30 cellular contexts compared by ENCODE assay signal in the genomic region with DNA sequence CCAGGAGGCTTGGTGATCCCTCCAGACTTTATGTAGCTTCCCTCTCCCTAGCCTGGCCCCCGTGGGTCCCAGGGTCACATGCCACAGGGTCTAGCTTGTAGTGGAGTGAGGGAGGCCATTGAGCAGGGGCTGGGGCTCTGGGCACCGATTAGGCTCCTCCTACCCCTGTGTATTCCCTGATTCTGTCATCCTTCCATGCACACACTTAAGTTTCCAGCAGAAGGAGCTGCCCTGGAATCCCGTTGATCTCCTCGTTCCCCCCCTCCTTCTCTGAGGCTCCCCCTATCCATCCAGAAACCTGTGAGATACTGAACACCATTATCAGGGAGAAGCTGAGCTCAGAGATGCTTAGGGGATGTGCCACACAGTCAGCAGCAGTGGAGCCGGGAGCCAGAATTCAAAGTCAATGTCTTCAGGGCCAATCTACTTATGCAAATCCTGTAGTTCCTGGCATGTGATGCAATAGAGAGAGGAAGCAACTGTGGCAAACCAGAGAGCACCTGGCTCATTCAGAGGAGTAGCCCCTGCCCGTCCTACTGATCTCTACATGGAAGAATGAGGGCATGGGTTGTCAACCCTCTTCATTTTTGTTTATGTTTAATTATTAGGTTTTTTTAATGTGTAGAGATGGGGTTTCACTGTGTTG. TPM values are rescaled to one million over a fixed set of nuclear protein-coding genes. Genes with fewer than 3 reads are reported as not detected.
DNase-seq lines count a peak whose midpoint lies in the region; FAIRE-seq and TF ChIP-seq lines count a peak whose summit lies in the region.
"Had no signal": no experiment of that assay in that cellular context is flagged by ENCODE, and none has a peak within 500 bp of the region (broad histone marks: within the 10 kb centered on the region; RNA-seq: fewer than 3 reads in every experiment).

No MANE protein-coding gene starts in this region.

- POLR2A ChIA-PET in CD8-positive, alpha-beta memory T cell (lab: Charles Lee) = no interaction called here

- H3K4me1 ChIP-seq in CD8-positive, alpha-beta memory T cell (ENCODE audit: insufficient read depth, low read length) = no peaks in the 10 kb centered on the region
- H3K4me1 ChIP-seq: SJSA1 had no signal

- CTCF ChIA-PET in CD8-positive, alpha-beta memory T cell (lab: Charles Lee) = no interaction called here

- H3K9me3 ChIP-seq in CD8-positive, alpha-beta memory T cell (ENCODE audit: low read length) = no peaks in the 10 kb centered on the region
- H3K9me3 ChIP-seq: ascending aorta, psoas muscle, SJSA1 had no signal

- no peak for TF ChIP-seq POLR2A in erythroblast (IDR thresholded peaks at IDR 0.05; ENCODE audit: low read length)
- TF ChIP-seq POLR2A in GM12892 (IDR thresholded peaks at IDR 0.05; ENCODE audit: low read depth, low read length) = no peak

- H3K27ac Mint-ChIP-seq in CD8-positive, alpha-beta memory T cell = no peak overlapping the region
- H3K27ac Mint-ChIP-seq: activated CD8-positive, alpha-beta T cell treated with anti-CD3 and anti-CD28 coated beads for 36 hours; activated naive CD4-positive, alpha-beta T cell treated with anti-CD3 and anti-CD28 coated beads, Interleukin-2, amount 10 ng/mL, durations not matched to agents 7 days and 5 days; activated T-cell treated with anti-CD3 and anti-CD28 coated beads, Interleukin-2, amount 50 U/mL, for 24 hours; effector memory CD8-positive, alpha-beta T cell; naive thymus-derived CD4-positive, alpha-beta T cell had no signal

- H3K36me3 ChIP-seq in CD8-positive, alpha-beta memory T cell (ENCODE audit: insufficient read depth, low read length) = no peaks in the 10 kb centered on the region
- H3K36me3 ChIP-seq: ascending aorta, SJSA1 had no signal

- H3K4me3 ChIP-seq in fibroblast of the aortic adventitia (ENCODE audit: low read depth, low read length) = no peak overlapping the region
- no peak overlapping the region for H3K4me3 ChIP-seq in retinal pigment epithelial cell (ENCODE audit: low read length)
- no peak overlapping the region for H3K4me3 ChIP-seq in CD8-positive, alpha-beta memory T cell (ENCODE audit: low read length)
- H3K4me3 ChIP-seq: ascending aorta, psoas muscle, SJSA1 had no signal

- DNase-seq in NCI-H2171 treated with DMSO at 0.1 percent for 48 hours (lab: John Stamatoyannopoulos, UW) (peak; percentile 12), NCI-H2171 (lab: John Stamatoyannopoulos, UW) (no peak), SK-N-DZ (ENCODE audit: low spot score) (peak; percentile 42), fibroblast of the aortic adventitia (ENCODE audit: low read depth) (peak; percentile 18), retinal pigment epithelial cell (ENCODE audit: low read depth) (no peak), erythroblast (lab: John Stamatoyannopoulos, UW) (no peak), GM12892 (ENCODE audit: insufficient read length) (no peak)
- DNase-seq in CD8-positive, alpha-beta memory T cell = no peak
- DNase-seq: activated CD8-positive, alpha-beta T cell treated with anti-CD3 and anti-CD28 coated beads for 36 hours; activated naive CD4-positive, alpha-beta T cell treated with anti-CD3 and anti-CD28 coated beads, Interleukin-2, amount 10 ng/mL, durations not matched to agents 7 days and 5 days; activated T-cell treated with anti-CD3 and anti-CD28 coated beads, Interleukin-2, amount 50 U/mL, for 24 hours; DMS 273 treated with DMSO at 0.1 percent for 48 hours; effector memory CD8-positive, alpha-beta T cell; GF-D8; hippocampal formation; naive thymus-derived CD4-positive, alpha-beta T cell; NCI-H1092; NCI-H2081; NCI-H748 treated with DMSO at 0.1 percent for 48 hours; psoas muscle; stimulated activated CD8-positive, alpha-beta memory T cell treated with anti-CD3 and anti-CD28 coated beads, Interleukin-4, amount 100 ng/mL, for 48 hours had no signal

- H3K27ac ChIP-seq in CD8-positive, alpha-beta memory T cell (ENCODE audit: low read depth, low read length) = no peak overlapping the region
- H3K27ac ChIP-seq: ascending aorta, C4-2B, HL-60, psoas muscle, SJSA1 had no signal

- peaks cover 3 to 22% of the 10 kb centered on the region in 2 donors for H3K27me3 Mint-ChIP-seq in CD8-positive, alpha-beta memory T cell
- H3K27me3 Mint-ChIP-seq: activated T-cell treated with anti-CD3 and anti-CD28 coated beads, Interleukin-2, amount 50 U/mL, for 24 hours had no signal

- no peak for FAIRE-seq in GM12892 (lab: Jason Lieb, UNC)
- FAIRE-seq: A204.1, keratinocyte had no signal

- H3K36me3 Mint-ChIP-seq in CD8-positive, alpha-beta memory T cell = no peaks in the 10 kb centered on the region
- H3K36me3 Mint-ChIP-seq: activated naive CD4-positive, alpha-beta T cell treated with anti-CD3 and anti-CD28 coated beads, Interleukin-2, amount 10 ng/mL, durations not matched to agents 7 days and 5 days; naive thymus-derived CD4-positive, alpha-beta T cell had no signal

- H3K4me3 Mint-ChIP-seq in CD8-positive, alpha-beta memory T cell = no peak overlapping the region
- H3K4me3 Mint-ChIP-seq: activated CD8-positive, alpha-beta T cell treated with anti-CD3 and anti-CD28 coated beads for 36 hours; activated naive CD4-positive, alpha-beta T cell treated with anti-CD3 and anti-CD28 coated beads, Interleukin-2, amount 10 ng/mL, durations not matched to agents 7 days and 5 days; activated T-cell treated with anti-CD3 and anti-CD28 coated beads, Interleukin-2, amount 50 U/mL, for 24 hours; effector memory CD8-positive, alpha-beta T cell; naive thymus-derived CD4-positive, alpha-beta T cell had no signal

- TF ChIP-seq CTCF in fibroblast of the aortic adventitia (IDR thresholded peaks at IDR 0.05; ENCODE audit: insufficient read depth, low read length) (peak; percentile 17), retinal pigment epithelial cell (conservative IDR thresholded peaks at IDR 0.05; ENCODE audit: low read depth, low read length) (peak; percentile 12)

- no peaks in the 10 kb centered on the region for H3K27me3 ChIP-seq in CD8-positive, alpha-beta memory T cell (ENCODE audit: insufficient read depth, low read length, poor library complexity, severe bottlenecking)
- H3K27me3 ChIP-seq: ascending aorta had no signal

- H3K9me3 Mint-ChIP-seq in CD8-positive, alpha-beta memory T cell = no peaks in the 10 kb centered on the region
- H3K9me3 Mint-ChIP-seq: activated CD8-positive, alpha-beta T cell treated with anti-CD3 and anti-CD28 coated beads for 36 hours; activated naive CD4-positive, alpha-beta T cell treated with anti-CD3 and anti-CD28 coated beads, Interleukin-2, amount 10 ng/mL, durations not matched to agents 7 days and 5 days; activated T-cell treated with anti-CD3 and anti-CD28 coated beads, Interleukin-2, amount 50 U/mL, for 24 hours; effector memory CD8-positive, alpha-beta T cell; naive thymus-derived CD4-positive, alpha-beta T cell had no signal

- H3K4me1 Mint-ChIP-seq in CD8-positive, alpha-beta memory T cell = no peaks in the 10 kb centered on the region
- H3K4me1 Mint-ChIP-seq: activated naive CD4-positive, alpha-beta T cell treated with anti-CD3 and anti-CD28 coated beads, Interleukin-2, amount 10 ng/mL, durations not matched to agents 7 days and 5 days; naive thymus-derived CD4-positive, alpha-beta T cell had no signal

RNA-seq across cellular contexts. Expression of a gene that starts 17.3 kb away (rescaled TPM):
- 8.5 and 8.8 TPM in 2 replicates for polyA plus RNA-seq in SK-N-DZ (2014; cell fraction: cytosol; rRNA removed)
- polyA plus RNA-seq in SK-N-DZ (2014; cell fraction: nucleus; rRNA removed) = 6.5 and 7.8 TPM in 2 replicates
- 0.09 TPM in 1 of 2 replicates, not detected in the other for total RNA-seq in fibroblast of the aortic adventitia (ENCODE audit: low replicate concordance)
- not detected for total RNA-seq in CD8-positive, alpha-beta memory T cell
- not detected for polyA plus RNA-seq in CD8-positive, alpha-beta memory T cell
- polyA plus RNA-seq in GM12892 (2012; ENCODE audit: missing spikeins) = 0.72 TPM
- total RNA-seq: ascending aorta; lung microvascular endothelial cell; naive thymus-derived CD4-positive, alpha-beta T cell; psoas muscle; SJSA1; subcutaneous adipose tissue; T-helper 2 cell treated with Interferon-gamma antibody and Interleukin-4, amounts not matched to agents 100 ng/mL and 5 ng/mL, for 36 hours had no signal
- polyA plus RNA-seq: keratinocyte; naive thymus-derived CD4-positive, alpha-beta T cell had no signal

RNA-seq across cellular contexts. Expression of a gene that starts 50.8 kb away (rescaled TPM):
- polyA plus RNA-seq in SK-N-DZ (2014; cell fraction: cytosol; rRNA removed) = 27.5 and 44.1 TPM in 2 replicates
- polyA plus RNA-seq in SK-N-DZ (2014; cell fraction: nucleus; rRNA removed) = 148 and 152 TPM in 2 replicates
- 0.18 and 0.25 TPM in 2 replicates for total RNA-seq in fibroblast of the aortic adventitia (ENCODE audit: low replicate concordance)
- not detected for total RNA-seq in CD8-positive, alpha-beta memory T cell
- polyA plus RNA-seq in CD8-positive, alpha-beta memory T cell = not detected
- 13.1 TPM for polyA plus RNA-seq in GM12892 (2012; ENCODE audit: missing spikeins)
- total RNA-seq: ascending aorta; naive thymus-derived CD4-positive, alpha-beta T cell; psoas muscle; subcutaneous adipose tissue; T-helper 2 cell treated with Interferon-gamma antibody and Interleukin-4, amounts not matched to agents 100 ng/mL and 5 ng/mL, for 36 hours had no signal
- polyA plus RNA-seq: keratinocyte; naive thymus-derived CD4-positive, alpha-beta T cell had no signal

Comparison
In these comparisons a context has a peak if more than half of its experiments do, and no peak if none do; other contexts are left out.
1. DNase-seq: peak in NCI-H2171 treated with DMSO at 0.1 percent for 48 hours (single experiment), SK-N-DZ (single experiment) and fibroblast of the aortic adventitia (single experiment); none in NCI-H2171 (single experiment), retinal pigment epithelial cell (single experiment), erythroblast (0 of 2), CD8-positive, alpha-beta memory T cell (0 of 5) and GM12892 (single experiment).